Comparison of ENCODE assay signal across 17 cellular contexts in the genomic region with DNA sequence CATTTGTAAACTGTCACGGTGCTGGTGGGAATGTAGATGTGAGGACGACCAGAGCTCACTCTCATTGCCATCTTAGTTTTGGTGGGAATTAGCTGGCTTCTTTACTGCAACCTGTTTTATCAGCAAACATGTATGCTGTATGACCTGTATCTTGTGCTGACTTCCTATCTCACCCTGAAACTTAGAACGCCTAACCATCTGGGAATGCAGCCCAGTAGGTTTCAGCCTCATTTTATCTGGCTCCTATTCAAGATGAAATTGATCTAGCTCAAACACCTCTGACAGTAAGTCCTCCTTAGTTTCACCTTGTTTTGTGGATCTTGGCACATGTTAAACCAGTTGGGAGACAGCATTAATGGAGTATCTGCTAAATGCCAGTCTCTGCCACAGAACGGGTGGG.
DNase-seq lines count a peak whose midpoint lies in the region; ATAC-seq, FAIRE-seq and TF ChIP-seq lines count a peak whose summit lies in the region.
"Had no signal": no experiment of that assay in that cellular context is flagged by ENCODE, and none has a peak within 500 bp of the region (broad histone marks: within the 10 kb centered on the region; RNA-seq: fewer than 3 reads in every experiment).

No MANE protein-coding gene starts in this region.

- H3K4me1 ChIP-seq in pancreas (peaks cover 0 to 4% (median 0%) of the 10 kb centered on the region in 3 donors), tibial artery (no peaks in the 10 kb centered on the region), OCI-LY7 (ENCODE audit: insufficient read depth, low read length, poor library complexity, severe bottlenecking) (no peaks in the 10 kb centered on the region)

- H3K79me2 ChIP-seq in OCI-LY7 (ENCODE audit: insufficient read depth, low read depth, low read length), result no peaks in the 10 kb centered on the region

- H3K4me2 ChIP-seq in OCI-LY7 (ENCODE audit: low read length), result no peak overlapping the region

- peak; percentile 53 to 72 (median 64) for ATAC-seq in pancreas
- ATAC-seq: K562 had no signal

- H3K4me3 ChIP-seq in bronchial epithelial cell (ENCODE audit: low read depth, low read length), result no peak overlapping the region
- no peak overlapping the region for H3K4me3 ChIP-seq in pancreas
- H3K4me3 ChIP-seq in tibial artery, result no peak overlapping the region
- H3K4me3 ChIP-seq in OCI-LY7 (ENCODE audit: low read depth, low read length, poor library complexity, severe bottlenecking), result no peak overlapping the region
- H3K4me3 ChIP-seq: K562 had no signal

- CTCF ChIA-PET in OCI-LY7 (lab: Charles Lee; ENCODE audit: unreplicated experiment), result no interaction called here

- H3K9me2 ChIP-seq in OCI-LY7 (ENCODE audit: insufficient read depth, low read length), result no peaks in the 10 kb centered on the region

- DNase-seq in M059J (ENCODE audit: low read depth) (peak; percentile 15), NCI-H226 (peak; percentile 32), bronchial epithelial cell (ENCODE audit: low read depth) (peak; percentile 36), pancreas (peak in 1 of 6 donors; percentile 13), tibial artery (no peak), OCI-LY7 (ENCODE audit: low spot score) (no peak)
- no peak for DNase-seq in stimulated activated CD4-positive, alpha-beta T cell treated with anti-CD3 and anti-CD28 coated beads, Interleukin-4, amount 100 ng/mL, for 1 hour
- DNase-seq: C1 segment of cervical spinal cord, DMS79, NCI-H187, NCI-H446, NCI-H526 treated with DMSO at 0.1 percent for 48 hours, SIG-M5 had no signal

- POLR2A ChIA-PET in OCI-LY7 (lab: Charles Lee), result no interaction called here

- no peak overlapping the region for H2AFZ ChIP-seq in OCI-LY7 (ENCODE audit: low read length)

- H3K27ac ChIP-seq in pancreas (peak overlapping the region in 1 of 4 donors; percentile 33), tibial artery (no peak overlapping the region), OCI-LY7 (ENCODE audit: low read depth, low read length, poor library complexity, severe bottlenecking) (no peak overlapping the region)
- H3K27ac ChIP-seq: RWPE1 had no signal

- no peaks in the 10 kb centered on the region for H4K20me1 ChIP-seq in OCI-LY7 (ENCODE audit: insufficient read depth, low read length)

- FAIRE-seq in bronchial epithelial cell (lab: Jason Lieb, UNC), result no peak
- no peak for FAIRE-seq in pancreas (lab: Jason Lieb, UNC)
- FAIRE-seq: GM12892, GM18507, K562 had no signal

- TF ChIP-seq CTCF in bronchial epithelial cell (IDR thresholded peaks at IDR 0.05; ENCODE audit: insufficient read depth, low read length, severe bottlenecking) (no peak), pancreas (IDR thresholded peaks at IDR 0.05) (no peak), tibial artery (IDR thresholded peaks at IDR 0.05) (no peak), OCI-LY7 (conservative IDR thresholded peaks at IDR 0.05; ENCODE audit: low read length) (no peak)

- no TSS peak for BruUV-seq in OCI-LY7 (replicated peaks; lab: Mats Ljungman, UMichigan)

- intact Hi-C loops in pancreas (cut with DNase I), result no loop called here
- intact Hi-C loops in tibial artery (cut with DNase I; ENCODE audit: low total_unique reads), result no loop called here
- intact Hi-C loops in OCI-LY7 (cut with micrococcal nuclease; ENCODE audit: unreplicated experiment), result no loop called here

- H3K36me3 ChIP-seq in bronchial epithelial cell (ENCODE audit: control insufficient read depth, insufficient read depth, low read length), result no peaks in the 10 kb centered on the region
- H3K36me3 ChIP-seq in pancreas, result no peaks in the 10 kb centered on the region
- H3K36me3 ChIP-seq in tibial artery, result no peaks in the 10 kb centered on the region
- no peaks in the 10 kb centered on the region for H3K36me3 ChIP-seq in OCI-LY7 (ENCODE audit: insufficient read depth, low read length)

- H3K27me3 ChIP-seq in bronchial epithelial cell (ENCODE audit: control insufficient read depth, insufficient read depth, low read length) (no peaks in the 10 kb centered on the region), pancreas (no peaks in the 10 kb centered on the region), tibial artery (no peaks in the 10 kb centered on the region)

- H3K9me3 ChIP-seq in pancreas (no peaks in the 10 kb centered on the region), tibial artery (peaks cover 0 to 18% (median 0%) of the 10 kb centered on the region in 3 donors), OCI-LY7 (ENCODE audit: low read length) (no peaks in the 10 kb centered on the region)

- 14 to 25% methylated on average over 4 of the region's 4 CpGs for WGBS in pancreas, 2 donors

Comparison
In these comparisons a context has a peak if more than half of its experiments do, and no peak if none do; other contexts are left out.
1. DNase-seq: peak in M059J (single experiment), NCI-H226 (single experiment) and bronchial epithelial cell (single experiment); none in stimulated activated CD4-positive, alpha-beta T cell treated with anti-CD3 and anti-CD28 coated beads, Interleukin-4, amount 100 ng/mL, for 1 hour (single experiment), tibial artery (0 of 2) and OCI-LY7 (single experiment).